Comparison of ENCODE assay signal across 18 cellular contexts in genomic region chr2:231373184-231373583, GRCh38. TPM values are rescaled to one million over a fixed set of nuclear protein-coding genes. Genes with fewer than 3 reads are reported as not detected.
"Had no signal": no experiment of that assay in that cellular context is flagged by ENCODE, and none has a peak within 500 bp of the region (broad histone marks: within the 10 kb centered on the region; RNA-seq: fewer than 3 reads in every experiment).

No MANE protein-coding gene starts in this region.

- H3K36me3 ChIP-seq: right lobe of liver, spleen, thoracic aorta had no signal

- H3K36me3 Mint-ChIP-seq: activated naive CD8-positive, alpha-beta T cell treated with anti-CD3 and anti-CD28 coated beads for 36 hours had no signal

- H3K4me3 Mint-ChIP-seq: activated CD4-positive, alpha-beta T cell treated with anti-CD3 and anti-CD28 coated beads, Interleukin-2, amount 10 ng/mL, durations not matched to agents 24 days and 14 days; activated naive CD8-positive, alpha-beta T cell treated with anti-CD3 and anti-CD28 coated beads for 36 hours; activated T-helper 1 cell treated with anti-CD3 and anti-CD28 coated beads, Interleukin-12 subunit alpha, Interleukin-12 subunit beta, Interleukin-2, Interleukin-4 antibody, amounts not matched to agents 30 ng/mL and 10 ng/mL and 1 ng/mL, durations not matched to agents 14 hours and 24 hours and 36 hours; brain; dendritic cell treated with granulocyte-macrophage colony-stimulating factor and Interleukin-4, amounts not matched to agents 40 ng/mL and 50 ng/mL, for 4 days; T-helper 2 cell treated with Interferon-gamma antibody and Interleukin-4, amounts not matched to agents 5 μg/mL and 100 μg/mL, for 36 hours had no signal

- H3K9me3 ChIP-seq: right lobe of liver, spleen, stomach, thoracic aorta had no signal

- H3K4me1 Mint-ChIP-seq: activated CD4-positive, alpha-beta T cell treated with anti-CD3 and anti-CD28 coated beads, Interleukin-2, amount 10 ng/mL, durations not matched to agents 24 days and 14 days; activated naive CD8-positive, alpha-beta T cell treated with anti-CD3 and anti-CD28 coated beads for 36 hours had no signal

- H3K27me3 Mint-ChIP-seq: activated naive CD8-positive, alpha-beta T cell treated with anti-CD3 and anti-CD28 coated beads for 36 hours; brain had no signal

- ATAC-seq: foreskin keratinocyte, right lobe of liver had no signal

- H3K27ac ChIP-seq: foreskin keratinocyte, right lobe of liver, spleen, thoracic aorta had no signal

- H3K4me3 ChIP-seq: right lobe of liver, spleen, stomach, thoracic aorta had no signal

- H3K27me3 ChIP-seq: right lobe of liver, spleen, stomach had no signal

- H3K27ac Mint-ChIP-seq: activated CD4-positive, alpha-beta T cell treated with anti-CD3 and anti-CD28 coated beads, Interleukin-2, amount 10 ng/mL, durations not matched to agents 24 days and 14 days; activated naive CD8-positive, alpha-beta T cell treated with anti-CD3 and anti-CD28 coated beads for 36 hours; activated T-helper 1 cell treated with anti-CD3 and anti-CD28 coated beads, Interleukin-12 subunit alpha, Interleukin-12 subunit beta, Interleukin-2, Interleukin-4 antibody, amounts not matched to agents 30 ng/mL and 10 ng/mL and 1 ng/mL, durations not matched to agents 14 hours and 24 hours and 36 hours; brain; dendritic cell treated with granulocyte-macrophage colony-stimulating factor and Interleukin-4, amounts not matched to agents 40 ng/mL and 50 ng/mL, for 4 days; T-helper 2 cell treated with Interferon-gamma antibody and Interleukin-4, amounts not matched to agents 5 μg/mL and 100 μg/mL, for 36 hours had no signal

- H3K9me3 Mint-ChIP-seq: activated CD4-positive, alpha-beta T cell treated with anti-CD3 and anti-CD28 coated beads, Interleukin-2, amount 10 ng/mL, durations not matched to agents 24 days and 14 days; activated naive CD8-positive, alpha-beta T cell treated with anti-CD3 and anti-CD28 coated beads for 36 hours; activated T-helper 1 cell treated with anti-CD3 and anti-CD28 coated beads, Interleukin-12 subunit alpha, Interleukin-12 subunit beta, Interleukin-2, Interleukin-4 antibody, amounts not matched to agents 30 ng/mL and 10 ng/mL and 1 ng/mL, durations not matched to agents 14 hours and 24 hours and 36 hours; brain; dendritic cell treated with granulocyte-macrophage colony-stimulating factor and Interleukin-4, amounts not matched to agents 40 ng/mL and 50 ng/mL, for 4 days; T-helper 2 cell treated with Interferon-gamma antibody and Interleukin-4, amounts not matched to agents 5 μg/mL and 100 μg/mL, for 36 hours had no signal

- H3K4me1 ChIP-seq: right lobe of liver had no signal

- DNase-seq: activated CD4-positive, alpha-beta T cell treated with anti-CD3 and anti-CD28 coated beads, Interleukin-2, amount 10 ng/mL, durations not matched to agents 24 days and 14 days; activated CD4-positive, CD25-positive, alpha-beta regulatory T cell; activated CD8-positive, alpha-beta memory T cell treated with anti-CD3 and anti-CD28 coated beads for 24 hours; activated naive CD8-positive, alpha-beta T cell treated with anti-CD3 and anti-CD28 coated beads for 36 hours; cerebellar nuclear complex; effector memory CD4-positive, alpha-beta T cell; foreskin keratinocyte; glutamatergic neuron; left cardiac atrium; mammary epithelial cell; spleen; stomach had no signal

RNA-seq across cellular contexts. Expression of gene B3GNT7, which starts 22.3 kb away (rescaled TPM):
- total RNA-seq: activated CD4-positive, alpha-beta T cell treated with anti-CD3 and anti-CD28 coated beads, Interleukin-2, amount 10 ng/mL, durations not matched to agents 24 days and 14 days; activated T-helper 1 cell treated with anti-CD3 and anti-CD28 coated beads, Interleukin-12 subunit alpha, Interleukin-12 subunit beta, Interleukin-2, Interleukin-4 antibody, amounts not matched to agents 30 ng/mL and 10 ng/mL and 1 ng/mL, durations not matched to agents 14 hours and 24 hours and 36 hours had no signal
